In genomic region chr18:5627756-5628511, GRCh38 we compare ENCODE assay signal across 9 cellular contexts.
DNase-seq lines count a peak whose midpoint lies in the region; ATAC-seq and TF ChIP-seq lines count a peak whose summit lies in the region.
"Had no signal": no experiment of that assay in that cellular context is flagged by ENCODE, and none has a peak within 500 bp of the region (broad histone marks: within the 10 kb centered on the region; RNA-seq: fewer than 3 reads in every experiment).

No MANE protein-coding gene starts in this region.

- no peak overlapping the region for H4K91ac ChIP-seq in neuronal stem cell (ENCODE audit: low read depth, low read length, poor library complexity)

- no peak overlapping the region for H3K27ac Mint-ChIP-seq in CD14-positive monocyte

- no peak overlapping the region for H2AK5ac ChIP-seq in neuronal stem cell (ENCODE audit: low read depth, low read length)

- no peaks in the 10 kb centered on the region for H3K9me3 ChIP-seq in neuronal stem cell (replicated peaks in 1 of 2; ENCODE audit: control insufficient read depth in 2 of 2, insufficient read depth in 1 of 2, low read depth in 1 of 2, low read length in 2 of 2)

- peaks cover 0 to 19% (median 5%) of the 10 kb centered on the region in 7 donors for H3K9me3 Mint-ChIP-seq in CD14-positive monocyte

- H3K27me3 ChIP-seq in neuronal stem cell (ENCODE audit: control insufficient read depth in 3 of 3, insufficient read depth in 3 of 3, low read depth in 1 of 3, low read length in 3 of 3) = peaks cover 0 to 75% (median 32%) of the 10 kb centered on the region in 3 experiments

- H3K4me3 ChIP-seq in fibroblast of mammary gland (ENCODE audit: control insufficient read depth, low read depth, low read length) = peak overlapping the region; percentile 56
- H3K4me3 ChIP-seq in neuronal stem cell (ENCODE audit: low read length in 2 of 2) = peak overlapping the region; percentile 41 to 84

- ATAC-seq in HG02840 (IDR thresholded peaks at IDR 0.05; ENCODE audit: low FRiP score, unreplicated experiment) (no peak), GM18870 (IDR thresholded peaks at IDR 0.05; ENCODE audit: unreplicated experiment) (no peak)

- H3K27me3 Mint-ChIP-seq in CD14-positive monocyte (ENCODE audit: low read depth in 3 of 3) = peaks cover 39 to 52% (median 41%) of the 10 kb centered on the region in 3 donors

- peak overlapping the region; percentile 34 for H3K18ac ChIP-seq in neuronal stem cell (ENCODE audit: low read length)

- intact Hi-C loops in CD14-positive monocyte (cut with micrococcal nuclease) = no loop called here
- intact Hi-C loops in posterior vena cava (cut with DNase I) = no loop called here

- no peak overlapping the region for H3K14ac ChIP-seq in neuronal stem cell (ENCODE audit: low read length)

- H3K4me2 ChIP-seq in neuronal stem cell (ENCODE audit: insufficient read depth, low read length, poor library complexity, severe bottlenecking) = peak overlapping the region; percentile 100

- H2BK15ac ChIP-seq in neuronal stem cell (ENCODE audit: low read length) = no peak overlapping the region

- peaks cover 9% of the 10 kb centered on the region for H3K4me1 Mint-ChIP-seq in CD14-positive monocyte

- DNase-seq in CD14-positive monocyte (ENCODE audit: low spot score) = no peak
- peak; percentile 28 for DNase-seq in NCI-H345 treated with DMSO at 0.1 percent for 48 hours (lab: John Stamatoyannopoulos, UW; ENCODE audit: unreplicated experiment)
- DNase-seq in fibroblast of mammary gland (ENCODE audit: low read depth) = no peak
- DNase-seq in neuronal stem cell (ENCODE audit: low spot score) = no peak
- no peak for DNase-seq in dermis blood vessel endothelial cell
- DNase-seq in posterior vena cava (ENCODE audit: low spot score) = no peak
- DNase-seq: NCI-H1048 had no signal

- peak overlapping the region; percentile 9 for H2BK5ac ChIP-seq in neuronal stem cell (ENCODE audit: low read length)

- peak overlapping the region; percentile 83 for H3K9ac ChIP-seq in neuronal stem cell (ENCODE audit: low read depth, low read length, poor library complexity)

- H3K79me1 ChIP-seq in neuronal stem cell (ENCODE audit: low read depth, low read length) = no peaks in the 10 kb centered on the region

- peak overlapping the region; percentile 57 for H3K23ac ChIP-seq in neuronal stem cell (ENCODE audit: low read depth, low read length, poor library complexity)

- no peaks in the 10 kb centered on the region for H3K36me3 ChIP-seq in neuronal stem cell (replicated peaks in 1 of 2; ENCODE audit: control insufficient read depth in 2 of 2, insufficient read depth in 2 of 2, low read length in 2 of 2)

- H3K4me1 ChIP-seq in neuronal stem cell (ENCODE audit: control insufficient read depth in 2 of 2, insufficient read depth in 1 of 2, low read depth in 1 of 2, low read length in 2 of 2) = peaks cover 9 to 11% of the 10 kb centered on the region in 2 donors

- no peak overlapping the region for H4K8ac ChIP-seq in neuronal stem cell (ENCODE audit: low read depth, low read length)

- H3K4me3 Mint-ChIP-seq in CD14-positive monocyte = peak overlapping the region; percentile 75 to 91

- no peak overlapping the region for H2BK12ac ChIP-seq in neuronal stem cell (ENCODE audit: low read length)

- no peak for TF ChIP-seq CTCF in CD14-positive monocyte (IDR thresholded peaks at IDR 0.05)
- TF ChIP-seq CTCF in fibroblast of mammary gland (conservative IDR thresholded peaks at IDR 0.05; ENCODE audit: control insufficient read depth, insufficient read depth, low read depth, low read length) = no peak

- H2BK120ac ChIP-seq in neuronal stem cell (ENCODE audit: low read depth, low read length) = no peak overlapping the region

- H3K27ac ChIP-seq in neuronal stem cell (replicated peaks; ENCODE audit: low read length) = no peak overlapping the region

- no CpG with 5 or more reads among the region's 29 CpGs for WGBS in neuronal stem cell (ENCODE audit: extremely low coverage in 2 of 2, insufficient read length in 2 of 2, insufficient replicate concordance in 1 of 2), 2 donors

- H3K36me3 Mint-ChIP-seq in CD14-positive monocyte = peaks cover 2 to 4% of the 10 kb centered on the region in 2 donors

- peak overlapping the region; percentile 94 for H2AFZ ChIP-seq in neuronal stem cell (ENCODE audit: low read length)

- H3K4ac ChIP-seq in neuronal stem cell (ENCODE audit: low read length) = no peak overlapping the region
